ENCODE assay signal across 1 cellular context in the genomic region with DNA sequence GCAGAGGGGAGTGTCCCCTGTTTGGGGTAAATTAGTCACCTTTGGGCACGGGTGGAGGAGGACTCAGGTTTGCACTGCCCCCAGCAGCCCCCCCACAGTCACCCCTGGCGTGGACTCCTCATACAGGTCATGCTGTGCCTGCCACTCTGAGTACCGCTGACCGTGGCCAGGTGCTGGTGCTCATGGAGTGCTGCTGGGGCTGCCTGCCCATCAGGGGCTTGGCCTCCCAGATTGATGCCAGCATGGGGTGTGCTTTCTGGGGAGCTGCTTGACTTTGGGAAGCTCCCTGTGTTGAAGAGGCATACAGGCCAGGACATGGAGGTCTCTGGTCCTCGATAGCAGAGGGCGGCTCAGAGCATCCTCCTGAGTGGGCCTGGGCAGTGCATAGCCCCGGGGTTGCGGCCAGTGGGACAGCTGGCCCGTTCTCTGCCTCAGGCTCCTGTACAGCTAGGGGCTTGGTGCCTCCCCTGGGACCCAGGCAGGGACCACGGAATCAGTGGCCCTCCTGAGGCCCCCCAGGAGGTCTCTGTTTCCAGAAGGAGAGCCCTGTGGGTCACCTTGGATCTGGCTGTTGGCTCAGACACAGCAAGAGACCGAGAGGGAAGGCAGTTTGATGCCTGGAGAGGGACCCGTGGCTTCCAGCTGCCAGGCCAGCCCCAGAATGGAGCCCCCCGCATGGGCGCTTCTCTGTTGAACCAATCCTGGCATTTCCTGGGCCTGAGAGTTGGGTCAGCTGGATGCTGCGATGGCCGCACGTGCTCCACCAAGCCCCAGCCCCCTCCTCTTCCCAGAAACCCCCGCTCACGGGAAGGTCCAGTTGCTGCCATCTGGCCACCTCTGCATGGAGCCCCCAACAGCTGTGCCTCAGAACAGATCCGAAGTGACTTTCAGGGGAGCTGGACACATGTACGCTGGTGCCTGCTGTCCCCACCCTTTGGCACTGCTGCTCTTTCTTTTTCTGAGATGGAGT.
TF ChIP-seq lines count a peak whose summit lies in the region.

No MANE protein-coding gene starts in this region.

TF ChIP-seq in K562, 482 proteins besides CTCF, POLR2A, EP300 and RAD21:
- TF ChIP-seq RBM22 (IDR thresholded peaks at IDR 0.05; ENCODE audit: low read depth, low read length, poor library complexity, severe bottlenecking) (peak; percentile 59), POLR2G (IDR thresholded peaks at IDR 0.05; ENCODE audit: low read depth, low read length) (peak; percentile 47; the same call in 1 of the 2 replicates), ZNF239 (CRISPR knock-in tag; IDR thresholded peaks at IDR 0.05) (no peak), ZNF740 (CRISPR knock-in tag; IDR thresholded peaks at IDR 0.05) (0 out of 2 replicates have a peak, but pooled peaks have one; percentile 25), ZNF740 (tag; IDR thresholded peaks at IDR 0.05) (no peak), ZNF277 (CRISPR knock-in tag; IDR thresholded peaks at IDR 0.05; ENCODE audit: borderline replicate concordance) (no peak), ZNF444 (CRISPR knock-in tag; IDR thresholded peaks at IDR 0.05) (no peak)
